Comparison of ENCODE assay signal across 7 cellular contexts in the genomic region with DNA sequence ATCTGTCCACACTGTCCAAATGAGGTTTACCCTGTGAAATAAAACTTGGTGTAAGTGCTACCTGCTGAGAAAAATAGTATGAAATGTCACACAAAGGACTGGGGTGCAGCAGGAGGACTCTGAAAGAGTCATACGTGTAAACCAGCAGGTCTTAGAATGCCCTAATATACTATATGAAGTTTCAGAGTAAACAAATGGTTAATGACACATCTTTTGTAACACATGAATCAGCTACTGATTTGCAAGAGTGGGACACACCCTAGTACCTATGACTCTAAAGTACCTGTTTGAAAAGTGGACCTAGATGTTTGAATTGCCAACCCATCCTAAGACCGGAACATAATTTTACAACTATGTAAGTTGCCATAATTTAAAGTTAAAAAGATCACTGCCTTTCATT. TPM values are rescaled to one million over a fixed set of nuclear protein-coding genes. Genes with fewer than 3 reads are reported as not detected.
DNase-seq lines count a peak whose midpoint lies in the region; ATAC-seq, FAIRE-seq and TF ChIP-seq lines count a peak whose summit lies in the region.
"Not testable (repeated sequence)": the region's sequence is repeated elsewhere in the genome, so short reads cannot be mapped to it uniquely, and the experiment has no call there.

No MANE protein-coding gene starts in this region.

- TF ChIP-seq CTCF in Caco-2 (IDR thresholded peaks at IDR 0.05; ENCODE audit: insufficient read depth in 1 of 2, low read depth in 1 of 2, low read length in 1 of 2, severe bottlenecking in 1 of 2, unreplicated experiment in 1 of 2); Panc1 (IDR thresholded peaks at IDR 0.05); mammary epithelial cell (conservative IDR thresholded peaks at IDR 0.05 in 1 of 2, IDR thresholded peaks at IDR 0.05 in 1 of 2; ENCODE audit: extremely low read depth in 1 of 2, insufficient read depth in 1 of 2, low read depth in 1 of 2, low read length in 2 of 2); HepG2 (CRISPR knock-in tag; IDR thresholded peaks at IDR 0.05): not testable (repeated sequence)

- not testable (repeated sequence) for H3K4me3 Mint-ChIP-seq in Caco-2 (ENCODE audit: unreplicated experiment)
- peak overlapping the region; percentile 16 for H3K4me3 Mint-ChIP-seq in activated T-cell treated with anti-CD3 and anti-CD28 coated beads, Interleukin-2, amount 50 U/mL, for 4 hours

- H3K4me1 Mint-ChIP-seq in Caco-2 (ENCODE audit: low read depth, unreplicated experiment); activated T-cell treated with anti-CD3 and anti-CD28 coated beads, Interleukin-2, amount 50 U/mL, for 4 hours (ENCODE audit: low read depth): not testable (repeated sequence)

- not testable (repeated sequence) for H3K9ac ChIP-seq in mammary epithelial cell (ENCODE audit: insufficient read depth, low read length); HepG2 (ENCODE audit: insufficient read depth, low read depth, low read length)

- in situ Hi-C loops in Panc1 (cut with HindIII; ENCODE audit: low pct_unique_long_range_greater_than_20kb, low sequenced_read_pairs); mammary epithelial cell (cut with MboI; ENCODE audit: low sequenced_read_pairs in 2 of 2); HepG2 (cut with HindIII; ENCODE audit: extremely low pct_ligation_motif_present, low pct_unique_long_range_greater_than_20kb): not testable (repeated sequence)

- H3K79me2 ChIP-seq in mammary epithelial cell (ENCODE audit: insufficient read depth, low read length) = peaks cover 11% of the 10 kb centered on the region
- H3K79me2 ChIP-seq in HepG2 (ENCODE audit: insufficient read depth, low read length) = not testable (repeated sequence)

- BruUV-seq in Caco-2 (replicated peaks; lab: Mats Ljungman, UMichigan) = TSS peak; percentile 56
- TSS peak; percentile 74 for BruUV-seq in Panc1 (replicated peaks; lab: Mats Ljungman, UMichigan)
- BruUV-seq in mammary epithelial cell (replicated peaks; lab: Mats Ljungman, UMichigan) = TSS peak; percentile 41
- TSS peak; percentile 61 for BruUV-seq in HepG2 (replicated peaks; lab: Mats Ljungman, UMichigan)

- H3K4me3 ChIP-seq in Caco-2 (ENCODE audit: low read depth, low read length); Panc1 (ENCODE audit: low read depth in 2 of 2, low read length in 2 of 2); mammary epithelial cell (replicated peaks in 1 of 3; ENCODE audit: insufficient read depth in 1 of 3, low read depth in 2 of 3, low read length in 3 of 3); HepG2 (replicated peaks in 1 of 3; ENCODE audit: insufficient read depth in 1 of 3, low read depth in 2 of 3, low read length in 3 of 3): not testable (repeated sequence)

- not testable (repeated sequence) for TF ChIP-seq POLR2A in HepG2 (IDR thresholded peaks at IDR 0.05; ENCODE audit: insufficient read depth in 1 of 2, low read depth in 2 of 2, low read length in 2 of 2)

- not testable (repeated sequence) for H3K4me1 ChIP-seq in Caco-2; Panc1 (ENCODE audit: control insufficient read depth, insufficient read depth, low read length); mammary epithelial cell (ENCODE audit: insufficient read depth, low read length); HepG2 (ENCODE audit: insufficient read depth, low read length)

- not testable (repeated sequence) for TF ChIP-seq RAD21 in HepG2 (CRISPR knock-in tag; IDR thresholded peaks at IDR 0.05)

- not testable (repeated sequence) for H3K9me3 Mint-ChIP-seq in Caco-2 (ENCODE audit: unreplicated experiment); activated T-cell treated with anti-CD3 and anti-CD28 coated beads, Interleukin-2, amount 50 U/mL, for 4 hours; activated naive CD4-positive, alpha-beta T cell treated with anti-CD3 and anti-CD28 coated beads, Interleukin-2, amount 50 U/mL, for 72 hours

- dilution Hi-C loops in mammary epithelial cell (cut with HindIII; ENCODE audit: low sequenced_read_pairs) = not testable (repeated sequence)

- H3K36me3 Mint-ChIP-seq in Caco-2 (ENCODE audit: insufficient read depth, unreplicated experiment); activated T-cell treated with anti-CD3 and anti-CD28 coated beads, Interleukin-2, amount 50 U/mL, for 4 hours (ENCODE audit: insufficient read depth); activated naive CD4-positive, alpha-beta T cell treated with anti-CD3 and anti-CD28 coated beads, Interleukin-2, amount 50 U/mL, for 72 hours: not testable (repeated sequence)

- not testable (repeated sequence) for H2AFZ ChIP-seq in mammary epithelial cell (ENCODE audit: low read depth, low read length); HepG2 (ENCODE audit: low read length)

- H3K27me3 ChIP-seq in Caco-2 (replicated peaks; ENCODE audit: control insufficient read depth, insufficient read depth, low read length); Panc1 (ENCODE audit: control insufficient read depth, insufficient read depth, low read length); mammary epithelial cell (ENCODE audit: insufficient read depth, low read length); HepG2 (ENCODE audit: control insufficient read depth in 1 of 2, insufficient read depth in 2 of 2, low read length in 2 of 2): not testable (repeated sequence)

- H3K36me3 ChIP-seq in Caco-2 (ENCODE audit: control insufficient read depth, insufficient read depth, low read length); Panc1 (ENCODE audit: control insufficient read depth, insufficient read depth, low read length); mammary epithelial cell (ENCODE audit: insufficient read depth, low read length): not testable (repeated sequence)
- peaks cover 0 to 11% of the 10 kb centered on the region in 2 experiments; a peak in 2 of 5 replicates for H3K36me3 ChIP-seq in HepG2 (replicated peaks in 1 of 2; ENCODE audit: control insufficient read depth in 1 of 2, insufficient read depth in 2 of 2, low read length in 2 of 2)

- H3K27me3 Mint-ChIP-seq in Caco-2 (ENCODE audit: insufficient read depth, unreplicated experiment); activated T-cell treated with anti-CD3 and anti-CD28 coated beads, Interleukin-2, amount 50 U/mL, for 4 hours (ENCODE audit: low read depth): not testable (repeated sequence)

- CTCF ChIA-PET in Caco-2 (lab: Charles Lee); Panc1 (lab: Charles Lee); mammary epithelial cell (lab: Charles Lee; ENCODE audit: low non-redundant PET); HepG2 (lab: Yijun Ruan, JAX; ENCODE audit: low intra/inter-chr PET ratio, low total read pairs): not testable (repeated sequence)

- H3K27ac Mint-ChIP-seq in Caco-2 (ENCODE audit: unreplicated experiment); activated naive CD4-positive, alpha-beta T cell treated with anti-CD3 and anti-CD28 coated beads, Interleukin-2, amount 50 U/mL, for 72 hours: not testable (repeated sequence)

- POLR2A ChIA-PET in Caco-2 (lab: Charles Lee); Panc1 (lab: Charles Lee); HepG2 (lab: Yijun Ruan, JAX): not testable (repeated sequence)

- intact Hi-C loops in Caco-2 (cut with micrococcal nuclease; ENCODE audit: unreplicated experiment); Panc1 (cut with micrococcal nuclease; ENCODE audit: unreplicated experiment); mammary epithelial cell (cut with micrococcal nuclease); HepG2 (cut with micrococcal nuclease; ENCODE audit: unreplicated experiment): not testable (repeated sequence)

- not testable (repeated sequence) for DNase-seq in Caco-2; Panc1 (ENCODE audit: low read depth, low spot score); activated T-cell treated with anti-CD3 and anti-CD28 coated beads, Interleukin-2, amount 50 U/mL, for 4 hours; activated naive CD4-positive, alpha-beta T cell treated with anti-CD3 and anti-CD28 coated beads, Interleukin-2, amount 50 U/mL, for 72 hours (ENCODE audit: low spot score in 2 of 2); mammary epithelial cell; HepG2 (ENCODE audit: low spot score); stimulated activated naive CD8-positive, alpha-beta T cell treated with anti-CD3 and anti-CD28 coated beads, Interleukin-15, Interleukin-2, amounts not matched to agents 100 U/mL and 50 U/mL, for 24 hours

- H3K27ac ChIP-seq in Panc1 (ENCODE audit: low read length); mammary epithelial cell (ENCODE audit: insufficient read depth, low read depth, low read length); HepG2 (ENCODE audit: extremely low read length, insufficient read depth, low read length): not testable (repeated sequence)

- H4K20me1 ChIP-seq in mammary epithelial cell (ENCODE audit: insufficient read depth, low read length); HepG2 (ENCODE audit: insufficient read depth, low read length): not testable (repeated sequence)

- not testable (repeated sequence) for H3K4me2 ChIP-seq in mammary epithelial cell (ENCODE audit: insufficient read depth, low read depth, low read length); HepG2 (ENCODE audit: low read depth, low read length)

- ATAC-seq in Panc1, HepG2: not testable (repeated sequence)
- peak; percentile 27 to 39 for ATAC-seq in activated T-cell treated with anti-CD3 and anti-CD28 coated beads, Interleukin-2, amount 50 U/mL, for 4 hours
- ATAC-seq in activated naive CD4-positive, alpha-beta T cell treated with anti-CD3 and anti-CD28 coated beads, Interleukin-2, amount 50 U/mL, for 72 hours = peak; percentile 17 to 53
- ATAC-seq in stimulated activated naive CD8-positive, alpha-beta T cell treated with anti-CD3 and anti-CD28 coated beads, Interleukin-15, Interleukin-2, amounts not matched to agents 100 U/mL and 50 U/mL, for 24 hours = peak; percentile 37

- WGBS in mammary epithelial cell (ENCODE audit: low coverage, missing lambda C conversion rate) = no CpG with 5 or more reads among the region's 2 CpGs
- 88% methylated on average over 2 of the region's 2 CpGs for WGBS in HepG2 (ENCODE audit: low lambda C conversion rate)

- H3K9me3 ChIP-seq in Caco-2; Panc1 (ENCODE audit: control insufficient read depth, insufficient read depth, low read depth, low read length); mammary epithelial cell (replicated peaks; ENCODE audit: insufficient read depth, low read length); HepG2 (ENCODE audit: low read length): not testable (repeated sequence)

- TF ChIP-seq EP300 in HepG2 (IDR thresholded peaks at IDR 0.05; ENCODE audit: low read depth in 2 of 2, low read length in 2 of 2); HepG2 (CRISPR knock-in tag; IDR thresholded peaks at IDR 0.05; ENCODE audit: borderline replicate concordance): not testable (repeated sequence)

- FAIRE-seq in HepG2 (lab: Jason Lieb, UNC) = not testable (repeated sequence)

RNA-seq across cellular contexts. Expression of gene KANSL1, which starts 29.8 kb away (rescaled TPM):
- total RNA-seq in Caco-2 (2022) = 83.0 and 88.9 TPM in 2 replicates
- 55.5 TPM for total RNA-seq in Panc1 (2021; ENCODE audit: unreplicated experiment)
- 20.8 TPM for polyA plus RNA-seq in Panc1 (2012; ENCODE audit: insufficient read length)
- total RNA-seq in activated T-cell treated with anti-CD3 and anti-CD28 coated beads, Interleukin-2, amount 50 U/mL, for 4 hours = 10 to 100 TPM; 44.1 to 58.1 (median 47.7) TPM
- 10 to 100 TPM; 74.7 to 87.3 TPM for total RNA-seq in activated naive CD4-positive, alpha-beta T cell treated with anti-CD3 and anti-CD28 coated beads, Interleukin-2, amount 50 U/mL, for 72 hours
- total RNA-seq in mammary epithelial cell = 10 to 100 TPM; 54.3 to 56.7 TPM
- polyA plus RNA-seq in mammary epithelial cell = 3.1 TPM
- polyA minus RNA-seq in mammary epithelial cell = 74.6 TPM
- 59.6 and 60.9 TPM in 2 replicates for total RNA-seq in HepG2 (2016; rRNA removed; fragmentation: Illumina TruSeq; extraction: Trizol)
- total RNA-seq in HepG2 (2016; cell fraction: cytosol; rRNA removed; fragmentation: Illumina TruSeq; extraction: Trizol; ENCODE audit: low read depth) = 223 and 253 TPM in 2 replicates
- total RNA-seq in HepG2 (2016; cell fraction: insoluble cytoplasmic fraction; rRNA removed; fragmentation: Illumina TruSeq; extraction: Trizol) = 54.9 and 58.3 TPM in 2 replicates
- 138 and 153 TPM in 2 replicates for total RNA-seq in HepG2 (2016; cell fraction: membrane; rRNA removed; fragmentation: Illumina TruSeq; extraction: Trizol)
- total RNA-seq in HepG2 (2016; cell fraction: nucleus; rRNA removed; fragmentation: Illumina TruSeq; extraction: Trizol) = 130 and 145 TPM in 2 replicates
- 22.8 and 24.0 TPM in 2 replicates for polyA plus RNA-seq in HepG2 (2011; rRNA removed)
- polyA plus RNA-seq in HepG2 (2011; cell fraction: cytosol; rRNA removed) = 11.2 and 14.3 TPM in 2 replicates
- polyA plus RNA-seq in HepG2 (2011; cell fraction: nucleus; rRNA removed) = 69.1 and 88.4 TPM in 2 replicates
- polyA plus RNA-seq in HepG2 (2012) = 23.5 and 23.7 TPM in 2 replicates
- 2.0 and 2.7 TPM in 2 replicates for polyA plus RNA-seq in HepG2 (2016; cell fraction: cytosol; fragmentation: Illumina TruSeq; extraction: Trizol; ENCODE audit: low read depth)
- polyA plus RNA-seq in HepG2 (2016; cell fraction: insoluble cytoplasmic fraction; fragmentation: Illumina TruSeq; extraction: Trizol; ENCODE audit: low read depth) = 21.5 and 27.8 TPM in 2 replicates
- polyA plus RNA-seq in HepG2 (2016; cell fraction: membrane; fragmentation: Illumina TruSeq; extraction: Trizol; ENCODE audit: low read depth) = 5.6 and 6.8 TPM in 2 replicates
- 94.8 and 102 TPM in 2 replicates for polyA plus RNA-seq in HepG2 (2016; cell fraction: nucleus; fragmentation: Illumina TruSeq; extraction: Trizol; ENCODE audit: insufficient read depth, low read depth)
- 94.4 and 97.7 TPM in 2 replicates for polyA minus RNA-seq in HepG2 (2011; rRNA and poly(A)+ RNA removed; ENCODE audit: low replicate concordance)
- polyA minus RNA-seq in HepG2 (2011; cell fraction: cytosol; rRNA and poly(A)+ RNA removed) = 61.5 and 62.2 TPM in 2 replicates
- 272 and 315 TPM in 2 replicates for polyA minus RNA-seq in HepG2 (2011; cell fraction: nucleus; rRNA and poly(A)+ RNA removed)
